ENCODE assay signal across 23 cellular contexts in genomic region chrX:115591420-115591819, GRCh38. TPM values are rescaled to one million over a fixed set of nuclear protein-coding genes. Genes with fewer than 3 reads are reported as not detected.
A peak's percentile ranks its signal among the peaks of the same experiment; 100 is the strongest.
DNase-seq lines count a peak whose midpoint lies in the region; ATAC-seq and TF ChIP-seq lines count a peak whose summit lies in the region.
"Had no signal": no experiment of that assay in that cellular context is flagged by ENCODE, and none has a peak within 500 bp of the region (broad histone marks: within the 10 kb centered on the region; RNA-seq: fewer than 3 reads in every experiment).

No MANE protein-coding gene starts in this region.

- H3K9me3 Mint-ChIP-seq in nephron = no peaks in the 10 kb centered on the region
- no peaks in the 10 kb centered on the region for H3K9me3 Mint-ChIP-seq in activated CD4-positive, alpha-beta T cell treated with anti-CD3 and anti-CD28 coated beads, Interleukin-2, amount 10 ng/mL, durations not matched to agents 24 days and 14 days
- H3K9me3 Mint-ChIP-seq in activated naive CD8-positive, alpha-beta T cell treated with anti-CD3 and anti-CD28 coated beads, Interleukin-2, amount 50 U/mL, for 24 hours = no peaks in the 10 kb centered on the region
- H3K9me3 Mint-ChIP-seq: activated CD4-positive, alpha-beta T cell treated with anti-CD3 and anti-CD28 coated beads, Interleukin-2, amount 10 ng/mL, durations not matched to agents 7 days and 5 days; memory B cell; naive thymus-derived CD8-positive, alpha-beta T cell had no signal

- peaks cover 3 to 13% of the 10 kb centered on the region in 2 donors for H3K4me1 ChIP-seq in right atrium auricular region
- H3K4me1 ChIP-seq: testis had no signal

- H3K4me3 ChIP-seq in right atrium auricular region (no peak overlapping the region), dorsolateral prefrontal cortex (no peak overlapping the region)
- H3K4me3 ChIP-seq: testis had no signal

- H3K27ac ChIP-seq in right atrium auricular region (peak overlapping the region; percentile 56 to 77), dorsolateral prefrontal cortex (peak overlapping the region in 39 of 59 donors; percentile 5 to 78 (median 47))
- H3K27ac ChIP-seq: testis had no signal

- TF ChIP-seq CTCF in right atrium auricular region (IDR thresholded peaks at IDR 0.05) (no peak), dorsolateral prefrontal cortex (IDR thresholded peaks at IDR 0.05 in 54 of 56, conservative IDR thresholded peaks at IDR 0.05 in 2 of 56; ENCODE audit: low read depth in 1 of 56, partially characterized antibody in 56 of 56) (no peak), nephron (IDR thresholded peaks at IDR 0.05; ENCODE audit: unreplicated experiment in 3 of 3) (no peak)

- no peak for DNase-seq in right atrium auricular region (ENCODE audit: low spot score)
- DNase-seq in Right ventricle myocardium superior = no peak
- DNase-seq in dorsolateral prefrontal cortex = no peak
- DNase-seq in activated CD4-positive, alpha-beta T cell treated with anti-CD3 and anti-CD28 coated beads, Interleukin-2, amount 10 ng/mL, durations not matched to agents 24 days and 14 days = no peak
- DNase-seq in activated naive CD8-positive, alpha-beta T cell treated with anti-CD3 and anti-CD28 coated beads, Interleukin-2, amount 50 U/mL, for 24 hours = no peak
- DNase-seq: ACHN; activated CD4-positive, alpha-beta T cell treated with anti-CD3 and anti-CD28 coated beads, Interleukin-2, amount 10 ng/mL, durations not matched to agents 7 days and 5 days; activated CD8-positive, alpha-beta memory T cell treated with anti-CD3 and anti-CD28 coated beads, Interleukin-2, amount 50 U/mL, for 48 hours; activated gamma-delta T cell treated with Interleukin-2 at 50 U/mL for 16 hours; amygdala; CD8-positive, alpha-beta memory T cell; erythroblast; KG1; naive thymus-derived CD8-positive, alpha-beta T cell; NCI-H1930; NCI-H446 treated with DMSO at 0.1 percent for 48 hours; NK-92 treated with Interleukin-12 subunit alpha and Interleukin-12 subunit beta, amount 100 ng/mL, for 24 hours; testis had no signal

- peaks cover 66% of the 10 kb centered on the region for H3K4me1 Mint-ChIP-seq in nephron
- H3K4me1 Mint-ChIP-seq in activated CD4-positive, alpha-beta T cell treated with anti-CD3 and anti-CD28 coated beads, Interleukin-2, amount 10 ng/mL, durations not matched to agents 24 days and 14 days = peaks cover 2% of the 10 kb centered on the region
- peaks cover 3% of the 10 kb centered on the region for H3K4me1 Mint-ChIP-seq in activated naive CD8-positive, alpha-beta T cell treated with anti-CD3 and anti-CD28 coated beads, Interleukin-2, amount 50 U/mL, for 24 hours
- H3K4me1 Mint-ChIP-seq: activated CD4-positive, alpha-beta T cell treated with anti-CD3 and anti-CD28 coated beads, Interleukin-2, amount 10 ng/mL, durations not matched to agents 7 days and 5 days; CD8-positive, alpha-beta memory T cell; memory B cell; naive thymus-derived CD8-positive, alpha-beta T cell had no signal

- H3K36me3 ChIP-seq in right atrium auricular region = no peaks in the 10 kb centered on the region

- H3K4me3 Mint-ChIP-seq in nephron = no peak overlapping the region
- H3K4me3 Mint-ChIP-seq in activated CD4-positive, alpha-beta T cell treated with anti-CD3 and anti-CD28 coated beads, Interleukin-2, amount 10 ng/mL, durations not matched to agents 24 days and 14 days = no peak overlapping the region
- H3K4me3 Mint-ChIP-seq in activated naive CD8-positive, alpha-beta T cell treated with anti-CD3 and anti-CD28 coated beads, Interleukin-2, amount 50 U/mL, for 24 hours = no peak overlapping the region
- H3K4me3 Mint-ChIP-seq: activated CD4-positive, alpha-beta T cell treated with anti-CD3 and anti-CD28 coated beads, Interleukin-2, amount 10 ng/mL, durations not matched to agents 7 days and 5 days; CD8-positive, alpha-beta memory T cell; memory B cell; naive thymus-derived CD8-positive, alpha-beta T cell had no signal

- H3K9me3 ChIP-seq in right atrium auricular region = no peaks in the 10 kb centered on the region
- H3K9me3 ChIP-seq: testis had no signal

- ATAC-seq in Right ventricle myocardium superior (ENCODE audit: poor library complexity) = no peak
- ATAC-seq in GM21390 (IDR thresholded peaks at IDR 0.05; ENCODE audit: unreplicated experiment) = no peak
- no peak for ATAC-seq in activated naive CD8-positive, alpha-beta T cell treated with anti-CD3 and anti-CD28 coated beads, Interleukin-2, amount 50 U/mL, for 24 hours
- no peak for ATAC-seq in HG02610 (IDR thresholded peaks at IDR 0.05; ENCODE audit: unreplicated experiment)
- ATAC-seq: HCT116; naive thymus-derived CD8-positive, alpha-beta T cell had no signal

- peak overlapping the region; percentile 63 to 88 (median 77) for H3K27ac Mint-ChIP-seq in nephron
- no peak overlapping the region for H3K27ac Mint-ChIP-seq in activated CD4-positive, alpha-beta T cell treated with anti-CD3 and anti-CD28 coated beads, Interleukin-2, amount 10 ng/mL, durations not matched to agents 24 days and 14 days
- no peak overlapping the region for H3K27ac Mint-ChIP-seq in activated naive CD8-positive, alpha-beta T cell treated with anti-CD3 and anti-CD28 coated beads, Interleukin-2, amount 50 U/mL, for 24 hours
- H3K27ac Mint-ChIP-seq: activated CD4-positive, alpha-beta T cell treated with anti-CD3 and anti-CD28 coated beads, Interleukin-2, amount 10 ng/mL, durations not matched to agents 7 days and 5 days; CD8-positive, alpha-beta memory T cell; memory B cell; naive thymus-derived CD8-positive, alpha-beta T cell had no signal

- intact Hi-C loops in Right ventricle myocardium superior (cut with DNase I) = no loop called here
- intact Hi-C loops in dorsolateral prefrontal cortex (cut with DNase I) = no loop called here
- intact Hi-C loops in activated CD4-positive, alpha-beta T cell treated with anti-CD3 and anti-CD28 coated beads, Interleukin-2, amount 10 ng/mL, durations not matched to agents 24 days and 14 days (cut with micrococcal nuclease) = no loop called here

- H3K36me3 Mint-ChIP-seq in nephron (ENCODE audit: low read depth) = peaks cover 5% of the 10 kb centered on the region
- H3K36me3 Mint-ChIP-seq in activated CD4-positive, alpha-beta T cell treated with anti-CD3 and anti-CD28 coated beads, Interleukin-2, amount 10 ng/mL, durations not matched to agents 24 days and 14 days (ENCODE audit: low read depth) = no peaks in the 10 kb centered on the region
- no peaks in the 10 kb centered on the region for H3K36me3 Mint-ChIP-seq in activated naive CD8-positive, alpha-beta T cell treated with anti-CD3 and anti-CD28 coated beads, Interleukin-2, amount 50 U/mL, for 24 hours (ENCODE audit: low read depth)
- H3K36me3 Mint-ChIP-seq: CD8-positive, alpha-beta memory T cell; memory B cell; naive thymus-derived CD8-positive, alpha-beta T cell had no signal

- no peaks in the 10 kb centered on the region for H3K27me3 Mint-ChIP-seq in nephron (ENCODE audit: low read depth)
- H3K27me3 Mint-ChIP-seq in activated CD4-positive, alpha-beta T cell treated with anti-CD3 and anti-CD28 coated beads, Interleukin-2, amount 10 ng/mL, durations not matched to agents 24 days and 14 days = no peaks in the 10 kb centered on the region
- no peaks in the 10 kb centered on the region for H3K27me3 Mint-ChIP-seq in activated naive CD8-positive, alpha-beta T cell treated with anti-CD3 and anti-CD28 coated beads, Interleukin-2, amount 50 U/mL, for 24 hours
- H3K27me3 Mint-ChIP-seq: activated CD4-positive, alpha-beta T cell treated with anti-CD3 and anti-CD28 coated beads, Interleukin-2, amount 10 ng/mL, durations not matched to agents 7 days and 5 days; CD8-positive, alpha-beta memory T cell; memory B cell; naive thymus-derived CD8-positive, alpha-beta T cell had no signal

- H3K27me3 ChIP-seq in right atrium auricular region (no peaks in the 10 kb centered on the region), dorsolateral prefrontal cortex (peaks cover 0 to 95% (median 29%) of the 10 kb centered on the region in 45 donors)
- H3K27me3 ChIP-seq: testis had no signal

RNA-seq across cellular contexts. Expression of gene PLS3, which starts 30.4 kb away (rescaled TPM):
- total RNA-seq in right atrium auricular region (10 to 100 TPM; 33.4 to 40.1 TPM), Right ventricle myocardium superior (35.0 TPM), dorsolateral prefrontal cortex (10 to 100 TPM; 33.8 to 96.0 (median 55.8) TPM)
- total RNA-seq in activated CD4-positive, alpha-beta T cell treated with anti-CD3 and anti-CD28 coated beads, Interleukin-2, amount 10 ng/mL, durations not matched to agents 24 days and 14 days = 5.1 and 6.5 TPM in 2 replicates
- total RNA-seq: naive thymus-derived CD8-positive, alpha-beta T cell had no signal

Comparison
In these comparisons a context has a peak if more than half of its experiments do, and no peak if none do; other contexts are left out.
1. H3K27ac Mint-ChIP-seq: peak in nephron (3 of 3); none in activated CD4-positive, alpha-beta T cell treated with anti-CD3 and anti-CD28 coated beads, Interleukin-2, amount 10 ng/mL, durations not matched to agents 24 days and 14 days (single experiment) and activated naive CD8-positive, alpha-beta T cell treated with anti-CD3 and anti-CD28 coated beads, Interleukin-2, amount 50 U/mL, for 24 hours (single experiment).